ENCODE assay signal across 22 cellular contexts in genomic region chrX:50495616-50496015, GRCh38. TPM values are rescaled to one million over a fixed set of nuclear protein-coding genes. Genes with fewer than 3 reads are reported as not detected.
"Had no signal": no experiment of that assay in that cellular context is flagged by ENCODE, and none has a peak within 500 bp of the region (broad histone marks: within the 10 kb centered on the region; RNA-seq: fewer than 3 reads in every experiment).

No MANE protein-coding gene starts in this region.

- H3K27me3 ChIP-seq: gastroesophageal sphincter, hepatocyte had no signal

- H3K4me3 ChIP-seq: gastroesophageal sphincter, hepatocyte, spleen, stomach, thoracic aorta had no signal

- H3K4me3 Mint-ChIP-seq: activated T-helper 17 cell treated with anti-CD3 and anti-CD28 coated beads, Interleukin-2, amount 50 U/mL, for 72 hours; effector memory CD8-positive, alpha-beta T cell; mesothelial cell of epicardium; nephron progenitor cell had no signal

- DNase-seq: activated CD4-positive, alpha-beta T cell treated with anti-CD3 and anti-CD28 coated beads for 1 hour; activated CD4-positive, alpha-beta T cell treated with anti-CD3 and anti-CD28 coated beads, Interleukin-2, amount 50 U/mL, for 4 hours; activated naive CD4-positive, alpha-beta T cell treated with Interleukin-2 at 50 U/mL for 16 hours; aorta; dermis blood vessel endothelial cell; effector memory CD8-positive, alpha-beta T cell; islet precursor cell; nephron progenitor cell; spleen; stimulated activated CD4-positive, alpha-beta T cell treated with anti-CD3 and anti-CD28 coated beads, Interleukin-1b, Interleukin-23, amount 100 ng/mL, for 48 hours; stomach had no signal

- H3K4me1 ChIP-seq: gastroesophageal sphincter, spleen, stomach had no signal

- H3K36me3 Mint-ChIP-seq: mesothelial cell of epicardium had no signal

- H3K27ac Mint-ChIP-seq: activated T-helper 17 cell treated with anti-CD3 and anti-CD28 coated beads, Interleukin-2, amount 50 U/mL, for 72 hours; effector memory CD8-positive, alpha-beta T cell; mesothelial cell of epicardium; nephron progenitor cell; progenitor cell of endocrine pancreas had no signal

- H3K4me1 Mint-ChIP-seq: activated T-helper 17 cell treated with anti-CD3 and anti-CD28 coated beads, Interleukin-2, amount 50 U/mL, for 72 hours; mesothelial cell of epicardium; nephron progenitor cell had no signal

- H3K9me3 ChIP-seq: gastroesophageal sphincter, spleen, stomach, thoracic aorta had no signal

- H3K27ac ChIP-seq: gastroesophageal sphincter, hepatocyte, spleen, stomach, thoracic aorta had no signal

- FAIRE-seq: bronchial epithelial cell had no signal

- H3K9me3 Mint-ChIP-seq: activated T-helper 17 cell treated with anti-CD3 and anti-CD28 coated beads, Interleukin-2, amount 50 U/mL, for 72 hours; effector memory CD8-positive, alpha-beta T cell had no signal

- ATAC-seq: activated T-helper 17 cell treated with anti-CD3 and anti-CD28 coated beads, Interleukin-2, amount 50 U/mL, for 72 hours; effector memory CD8-positive, alpha-beta T cell; gastroesophageal sphincter; sciatic nerve had no signal

RNA-seq across cellular contexts. Expression of gene DGKK, which starts 25.0 kb away (rescaled TPM):
- total RNA-seq: activated T-helper 17 cell treated with anti-CD3 and anti-CD28 coated beads, Interleukin-2, amount 50 U/mL, for 72 hours; aorta; bronchial epithelial cell; chondrocyte; dermis blood vessel endothelial cell; lower leg skin; sciatic nerve; T-helper 1 cell treated with Interleukin-12 subunit alpha and Interleukin-12 subunit beta and Interleukin-4 antibody, amounts not matched to agents 30 ng/mL and 1 ng/mL, for 36 hours; thoracic aorta had no signal
- polyA plus RNA-seq: aorta, hepatocyte had no signal
